ENCODE assay signal across 1 cellular context in genomic region chr13:79741006-79741405, GRCh38.
TF ChIP-seq lines count a peak whose summit lies in the region.

No MANE protein-coding gene starts in this region.

TF ChIP-seq in HepG2, 621 proteins besides CTCF, POLR2A, EP300 and RAD21 (continued from another document):
- no peak for TF ChIP-seq ZFP36L1 (CRISPR knock-in tag; IDR thresholded peaks at IDR 0.05)
- no peak for TF ChIP-seq PAF1 (CRISPR knock-in tag; IDR thresholded peaks at IDR 0.05)
